Comparison of ENCODE assay signal across 14 cellular contexts in the genomic region with DNA sequence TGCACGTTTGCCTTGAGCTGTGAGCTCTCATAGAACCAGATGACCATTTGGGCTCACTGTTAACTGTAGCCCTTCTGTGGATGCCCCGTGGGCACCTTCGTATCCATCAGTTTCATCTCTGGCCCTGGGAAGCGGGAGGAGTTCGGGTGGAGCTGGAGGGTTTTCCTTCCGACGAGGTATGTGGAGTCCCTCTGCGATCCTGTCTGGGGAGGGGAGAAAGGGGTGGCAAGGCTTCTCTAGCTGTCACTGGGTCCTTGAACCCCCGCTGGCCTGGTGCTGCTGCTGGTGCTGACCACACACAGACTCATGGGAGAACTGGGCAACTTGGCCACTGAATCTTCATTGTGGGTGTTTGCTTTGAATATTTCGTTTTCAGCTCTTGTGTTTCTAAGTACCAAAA. TPM values are rescaled to one million over a fixed set of nuclear protein-coding genes. Genes with fewer than 3 reads are reported as not detected.
DNase-seq lines count a peak whose midpoint lies in the region; ATAC-seq and TF ChIP-seq lines count a peak whose summit lies in the region.
"Had no signal": no experiment of that assay in that cellular context is flagged by ENCODE, and none has a peak within 500 bp of the region (broad histone marks: within the 10 kb centered on the region; RNA-seq: fewer than 3 reads in every experiment).

No MANE protein-coding gene starts in this region.

- H3K36me3 ChIP-seq in HEK293 (ENCODE audit: control insufficient read depth in 2 of 2, insufficient read depth in 1 of 2, low read length in 2 of 2) (no peaks in the 10 kb centered on the region), RWPE2 (ENCODE audit: low read depth) (no peaks in the 10 kb centered on the region)
- H3K36me3 ChIP-seq: SJCRH30 had no signal

- ATAC-seq in RWPE2 (ENCODE audit: low read depth) (no peak), naive B cell (ENCODE audit: low read depth in 2 of 2) (no peak), T-cell (replicated peaks in 1 of 4) (no peak)

- H3K4me3 Mint-ChIP-seq in naive B cell (peak overlapping the region in 5 of 8 donors; percentile 12 to 80 (median 45)), T-cell (peak overlapping the region in 1 of 3 donors; percentile 40)

- DNase-seq in RWPE2 (ENCODE audit: low spot score) (no peak), naive B cell (no peak), OCI-M1 (lab: John Stamatoyannopoulos, UW) (no peak), ureter (ENCODE audit: low spot score) (no peak), T-cell (no peak)
- DNase-seq: Caco-2, HCEC 1CT, NCI-H1092, NCI-H446, NCI-H774, SJCRH30, SW 1271 had no signal

- H3K27ac ChIP-seq in C4-2B = peak overlapping the region; percentile 74
- no peak overlapping the region for H3K27ac ChIP-seq in HEK293 (ENCODE audit: extremely low read depth, low read depth, low read length)
- H3K27ac ChIP-seq in RWPE2 (ENCODE audit: poor library complexity, severe bottlenecking) = peak overlapping the region; percentile 81
- H3K27ac ChIP-seq: SJCRH30 had no signal

- POLR2A ChIA-PET in HEK293 (lab: Yijun Ruan, JAX) (no interaction called here), T-cell (lab: Charles Lee) (no interaction called here)

- no peaks in the 10 kb centered on the region for H3K27me3 ChIP-seq in RWPE2 (ENCODE audit: insufficient read depth, poor library complexity, severe bottlenecking)
- H3K27me3 ChIP-seq: SJCRH30 had no signal

- H3K4me3 ChIP-seq in HEK293 (ENCODE audit: low read depth, low read length) (no peak overlapping the region), RWPE2 (ENCODE audit: severe bottlenecking) (no peak overlapping the region)
- H3K4me3 ChIP-seq: SJCRH30 had no signal

- H3K36me3 Mint-ChIP-seq in naive B cell (no peaks in the 10 kb centered on the region), T-cell (no peaks in the 10 kb centered on the region)

- H3K27ac Mint-ChIP-seq in naive B cell (peak overlapping the region in 3 of 6 donors; percentile 82 to 93 (median 85)), T-cell (no peak overlapping the region)

- CTCF ChIA-PET in HEK293 (lab: Yijun Ruan, JAX) (interaction anchor here (0.7 kb wide), 1 partner anchor 15 kb away, joined by 3 read pairs; no protein-coding TSS in a partner anchor), T-cell (lab: Charles Lee) (interaction anchor here in 1 of 2 donors (0.5 kb wide), 1 partner anchor 760 kb away, joined by 3 read pairs; no protein-coding TSS in a partner anchor)

- H3K4me1 Mint-ChIP-seq in naive B cell (peaks cover 10 to 14% (median 13%) of the 10 kb centered on the region in 3 donors), T-cell (peaks cover 14 to 27% (median 16%) of the 10 kb centered on the region in 3 donors)

- TF ChIP-seq CTCF in C4-2B (conservative IDR thresholded peaks at IDR 0.05) = no peak
- no peak for TF ChIP-seq CTCF in HEK293 (tag by site-specific recombination; IDR thresholded peaks at IDR 0.05)
- TF ChIP-seq CTCF in RWPE2 (IDR thresholded peaks at IDR 0.05; ENCODE audit: poor library complexity, severe bottlenecking) = no peak

- H3K27me3 Mint-ChIP-seq in naive B cell (no peaks in the 10 kb centered on the region), T-cell (no peaks in the 10 kb centered on the region)

- no peaks in the 10 kb centered on the region for H3K9me3 ChIP-seq in HEK293 (ENCODE audit: control insufficient read depth, insufficient read depth, low read depth, low read length)
- H3K9me3 ChIP-seq in RWPE2 (ENCODE audit: severe bottlenecking) = no peaks in the 10 kb centered on the region
- H3K9me3 ChIP-seq: Caco-2, SJCRH30 had no signal

- H3K9me3 Mint-ChIP-seq in naive B cell (no peaks in the 10 kb centered on the region), T-cell (no peaks in the 10 kb centered on the region)

- H3K4me1 ChIP-seq in HEK293 (ENCODE audit: control insufficient read depth, insufficient read depth, low read length) = peaks cover 14% of the 10 kb centered on the region
- H3K4me1 ChIP-seq in RWPE2 (ENCODE audit: insufficient read depth, poor library complexity, severe bottlenecking) = peaks cover 20% of the 10 kb centered on the region
- H3K4me1 ChIP-seq: SJCRH30 had no signal

TF ChIP-seq in HEK293, 187 proteins besides CTCF, POLR2A, EP300 and RAD21:
- TF ChIP-seq ZNF560 (tag by site-specific recombination; IDR thresholded peaks at IDR 0.05; ENCODE audit: borderline replicate concordance) = no peak
- TF ChIP-seq, protein P1, sequence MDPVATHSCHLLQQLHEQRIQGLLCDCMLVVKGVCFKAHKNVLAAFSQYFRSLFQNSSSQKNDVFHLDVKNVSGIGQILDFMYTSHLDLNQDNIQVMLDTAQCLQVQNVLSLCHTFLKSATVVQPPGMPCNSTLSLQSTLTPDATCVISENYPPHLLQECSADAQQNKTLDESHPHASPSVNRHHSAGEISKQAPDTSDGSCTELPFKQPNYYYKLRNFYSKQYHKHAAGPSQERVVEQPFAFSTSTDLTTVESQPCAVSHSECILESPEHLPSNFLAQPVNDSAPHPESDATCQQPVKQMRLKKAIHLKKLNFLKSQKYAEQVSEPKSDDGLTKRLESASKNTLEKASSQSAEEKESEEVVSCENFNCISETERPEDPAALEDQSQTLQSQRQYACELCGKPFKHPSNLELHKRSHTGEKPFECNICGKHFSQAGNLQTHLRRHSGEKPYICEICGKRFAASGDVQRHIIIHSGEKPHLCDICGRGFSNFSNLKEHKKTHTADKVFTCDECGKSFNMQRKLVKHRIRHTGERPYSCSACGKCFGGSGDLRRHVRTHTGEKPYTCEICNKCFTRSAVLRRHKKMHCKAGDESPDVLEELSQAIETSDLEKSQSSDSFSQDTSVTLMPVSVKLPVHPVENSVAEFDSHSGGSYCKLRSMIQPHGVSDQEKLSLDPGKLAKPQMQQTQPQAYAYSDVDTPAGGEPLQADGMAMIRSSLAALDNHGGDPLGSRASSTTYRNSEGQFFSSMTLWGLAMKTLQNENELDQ (tag by site-specific recombination; IDR thresholded peaks at IDR 0.05; ENCODE audit: low read depth) = no peak
- no peak for TF ChIP-seq ZNF777 (tag by site-specific recombination; IDR thresholded peaks at IDR 0.05; ENCODE audit: borderline replicate concordance)
- no peak for TF ChIP-seq ZNF529 (tag by site-specific recombination; IDR thresholded peaks at IDR 0.05; ENCODE audit: insufficient replicate concordance)
- TF ChIP-seq ZBTB8A (tag by site-specific recombination; IDR thresholded peaks at IDR 0.05) = peak; percentile 32; the same call in 1 of the 2 replicates

RNA-seq across cellular contexts. Expression of a gene that starts 32.7 kb away (rescaled TPM):
- polyA plus RNA-seq in naive B cell (ENCODE audit: low read depth in 6 of 6) = 1 to 10 TPM; 1.3 to 6.7 (median 2.1) TPM
- total RNA-seq in ureter = 63.5 TPM
- 10 to 100 TPM; 20.9 to 23.1 (median 22.9) TPM for total RNA-seq in T-cell
